In the genomic region with DNA sequence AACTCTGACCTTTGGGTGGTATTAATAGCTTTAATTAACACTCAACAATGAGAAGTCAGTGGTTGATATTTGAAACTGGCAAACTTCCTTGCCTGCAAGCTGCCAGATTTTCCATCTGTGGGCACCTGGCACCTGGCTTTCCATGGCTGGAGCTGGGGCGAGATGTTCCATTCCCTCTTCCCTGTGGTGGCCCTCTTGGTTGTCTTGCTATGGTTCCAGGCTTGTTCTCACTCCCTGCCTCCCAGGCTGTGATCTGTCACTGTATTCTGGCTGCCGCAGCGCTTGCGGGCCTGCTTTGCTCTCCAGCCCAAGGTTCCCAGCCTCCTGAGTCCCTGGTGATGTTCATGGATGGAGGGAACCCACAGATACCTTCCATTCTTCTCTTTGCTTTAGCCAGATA, we compare ENCODE assay signal across 19 cellular contexts.
"Had no signal": no experiment of that assay in that cellular context is flagged by ENCODE, and none has a peak within 500 bp of the region (broad histone marks: within the 10 kb centered on the region; RNA-seq: fewer than 3 reads in every experiment).

No MANE protein-coding gene starts in this region.

- H3K9me3 Mint-ChIP-seq: nephron progenitor cell; stimulated activated naive CD8-positive, alpha-beta T cell treated with anti-CD3 and anti-CD28 coated beads, Interleukin-15, Interleukin-2, amounts not matched to agents 100 ng/mL and 50 ng/mL, for 24 hours had no signal

- ATAC-seq: left ventricle myocardium superior; lower lobe of right lung; naive thymus-derived CD8-positive, alpha-beta T cell; pancreas; right lobe of liver; stimulated activated naive B cell treated with anti-CD40 and anti-IgM and Interleukin-4, amounts not matched to agents 10 μg/mL and 1 μg/mL and 100 μg/mL, for 72 hours; upper lobe of right lung had no signal

- H3K4me1 Mint-ChIP-seq: naive thymus-derived CD8-positive, alpha-beta T cell had no signal

- H3K4me3 Mint-ChIP-seq: naive thymus-derived CD8-positive, alpha-beta T cell; nephron progenitor cell; stimulated activated naive B cell treated with anti-CD40 and anti-IgM and Interleukin-4, amounts not matched to agents 10 μg/mL and 1 μg/mL and 100 μg/mL, for 72 hours; stimulated activated naive CD8-positive, alpha-beta T cell treated with anti-CD3 and anti-CD28 coated beads, Interleukin-15, Interleukin-2, amounts not matched to agents 100 ng/mL and 50 ng/mL, for 24 hours had no signal

- H3K36me3 Mint-ChIP-seq: naive thymus-derived CD8-positive, alpha-beta T cell had no signal

- H3K27ac ChIP-seq: lower lobe of right lung, pancreas, right lobe of liver, thoracic aorta, tibial nerve, upper lobe of right lung, uterus had no signal

- DNase-seq: effector CD4-positive, alpha-beta T cell; head of caudate nucleus; left ventricle myocardium superior; lower lobe of right lung; naive thymus-derived CD8-positive, alpha-beta T cell; nephron progenitor cell; occipital lobe; pancreas; right lobe of liver; small intestine; stimulated activated CD4-positive, alpha-beta T cell treated with anti-CD3 and anti-CD28 coated beads, Interleukin-15, amount 100 ng/mL, for 24 hours; stimulated activated CD4-positive, alpha-beta T cell treated with anti-CD3 and anti-CD28 coated beads, Interleukin-2, amount 100 ng/mL, for 48 hours; stimulated activated naive B cell treated with anti-CD40 and anti-IgM and Interleukin-4, amounts not matched to agents 10 μg/mL and 1 μg/mL and 100 μg/mL, for 72 hours; upper lobe of right lung; uterus had no signal

- H3K4me3 ChIP-seq: dorsolateral prefrontal cortex, lower lobe of right lung, pancreas, right lobe of liver, thoracic aorta, tibial nerve, upper lobe of right lung, uterus had no signal

- H3K27ac Mint-ChIP-seq: naive thymus-derived CD8-positive, alpha-beta T cell; nephron progenitor cell; stimulated activated naive B cell treated with anti-CD40 and anti-IgM and Interleukin-4, amounts not matched to agents 10 μg/mL and 1 μg/mL and 100 μg/mL, for 72 hours; stimulated activated naive CD8-positive, alpha-beta T cell treated with anti-CD3 and anti-CD28 coated beads, Interleukin-15, Interleukin-2, amounts not matched to agents 100 ng/mL and 50 ng/mL, for 24 hours had no signal
